Comparison of ENCODE assay signal across 29 cellular contexts in genomic region chr12:92235703-92236472, GRCh38.
"Had no signal": no experiment of that assay in that cellular context is flagged by ENCODE, and none has a peak within 500 bp of the region (broad histone marks: within the 10 kb centered on the region; RNA-seq: fewer than 3 reads in every experiment).

No MANE protein-coding gene starts in this region.

- H3K4me2 ChIP-seq: hepatocyte, neural progenitor cell had no signal

- H3K36me3 Mint-ChIP-seq: mesothelial cell of epicardium, natural killer cell, neural progenitor cell had no signal

- H3K4me3 Mint-ChIP-seq: mesothelial cell of epicardium; natural killer cell; nephron progenitor cell; neural progenitor cell; stimulated activated naive CD8-positive, alpha-beta T cell treated with anti-CD3 and anti-CD28 coated beads, Interleukin-15, amount 100 ng/mL, for 72 hours had no signal

- H3K4me1 Mint-ChIP-seq: mesothelial cell of epicardium, nephron progenitor cell, neural progenitor cell had no signal

- H3K27me3 ChIP-seq: heart right ventricle, hepatocyte, neural progenitor cell, ovary, testis, thyroid gland, transverse colon, upper lobe of left lung, vagina had no signal

- DNase-seq: heart right ventricle; islet precursor cell; left ventricle myocardium inferior; mesendoderm; natural killer cell; nephron progenitor cell; occipital lobe; ovary; retina; right cardiac atrium; stimulated activated CD4-positive, alpha-beta T cell treated with anti-CD3 and anti-CD28 coated beads, Interleukin-12 subunit alpha, Interleukin-12 subunit beta, amount 100 ng/mL, for 4 hours; stimulated activated CD4-positive, alpha-beta T cell treated with anti-CD3 and anti-CD28 coated beads, Interleukin-15, amount 100 ng/mL, for 24 hours; stimulated activated CD4-positive, alpha-beta T cell treated with anti-CD3 and anti-CD28 coated beads, Interleukin-2, amount 100 ng/mL, for 24 hours; stimulated activated CD4-positive, alpha-beta T cell treated with anti-CD3 and anti-CD28 coated beads, Interleukin-4, amount 100 ng/mL, for 1 hour; stimulated activated naive CD4-positive, alpha-beta T cell treated with Interleukin-2 at 50 U/mL for 16 hours; stimulated activated naive CD8-positive, alpha-beta T cell treated with anti-CD3 and anti-CD28 coated beads, Interleukin-15, amount 100 ng/mL, for 72 hours; testis; thyroid gland; transverse colon; upper lobe of left lung had no signal

- H3K27ac Mint-ChIP-seq: mesothelial cell of epicardium, nephron progenitor cell, neural progenitor cell had no signal

- H3K36me3 ChIP-seq: heart right ventricle, left ventricle myocardium inferior, neural progenitor cell, neutrophil, ovary, prostate gland, thyroid gland, transverse colon, upper lobe of left lung, vagina had no signal

- H3K27ac ChIP-seq: heart right ventricle, hepatocyte, left ventricle myocardium inferior, neural progenitor cell, neutrophil, ovary, prostate gland, skin epidermis, testis, thyroid gland, transverse colon, upper lobe of left lung, vagina had no signal

- H3K9ac ChIP-seq: neural progenitor cell had no signal

- H3K4me1 ChIP-seq: neural progenitor cell, prostate gland, testis, thyroid gland, transverse colon, vagina had no signal

- ATAC-seq: heart right ventricle; natural killer cell; right cardiac atrium; sciatic nerve; stimulated activated naive CD8-positive, alpha-beta T cell treated with anti-CD3 and anti-CD28 coated beads, Interleukin-15, amount 100 ng/mL, for 72 hours had no signal

- H3K9me3 Mint-ChIP-seq: mesothelial cell of epicardium; natural killer cell; nephron progenitor cell; neural progenitor cell; stimulated activated naive CD8-positive, alpha-beta T cell treated with anti-CD3 and anti-CD28 coated beads, Interleukin-15, amount 100 ng/mL, for 72 hours had no signal

- H2AFZ ChIP-seq: hepatocyte, neural progenitor cell had no signal

- H3K27me3 Mint-ChIP-seq: stimulated activated naive CD8-positive, alpha-beta T cell treated with anti-CD3 and anti-CD28 coated beads, Interleukin-15, amount 100 ng/mL, for 72 hours had no signal

- H3K9me3 ChIP-seq: heart right ventricle, left ventricle myocardium inferior, neutrophil, ovary, prostate gland, testis, thyroid gland, transverse colon, upper lobe of left lung, vagina had no signal

- H3K4me3 ChIP-seq: heart right ventricle, hepatocyte, left ventricle myocardium inferior, lung, neural progenitor cell, ovary, prostate gland, skin epidermis, testis, thyroid gland, transverse colon, upper lobe of left lung, vagina had no signal

- H3K79me2 ChIP-seq: hepatocyte had no signal
